Comparison of ENCODE assay signal across 1 cellular context in genomic region chr5:180810210-180811011, GRCh38.
A peak's percentile ranks its signal among the peaks of the same experiment; 100 is the strongest.
TF ChIP-seq lines count a peak whose summit lies in the region.

No MANE protein-coding gene starts in this region.

TF ChIP-seq in HepG2, 621 proteins besides CTCF, POLR2A, EP300 and RAD21 (continued from another document and continues in another):
- TF ChIP-seq, protein P1, sequence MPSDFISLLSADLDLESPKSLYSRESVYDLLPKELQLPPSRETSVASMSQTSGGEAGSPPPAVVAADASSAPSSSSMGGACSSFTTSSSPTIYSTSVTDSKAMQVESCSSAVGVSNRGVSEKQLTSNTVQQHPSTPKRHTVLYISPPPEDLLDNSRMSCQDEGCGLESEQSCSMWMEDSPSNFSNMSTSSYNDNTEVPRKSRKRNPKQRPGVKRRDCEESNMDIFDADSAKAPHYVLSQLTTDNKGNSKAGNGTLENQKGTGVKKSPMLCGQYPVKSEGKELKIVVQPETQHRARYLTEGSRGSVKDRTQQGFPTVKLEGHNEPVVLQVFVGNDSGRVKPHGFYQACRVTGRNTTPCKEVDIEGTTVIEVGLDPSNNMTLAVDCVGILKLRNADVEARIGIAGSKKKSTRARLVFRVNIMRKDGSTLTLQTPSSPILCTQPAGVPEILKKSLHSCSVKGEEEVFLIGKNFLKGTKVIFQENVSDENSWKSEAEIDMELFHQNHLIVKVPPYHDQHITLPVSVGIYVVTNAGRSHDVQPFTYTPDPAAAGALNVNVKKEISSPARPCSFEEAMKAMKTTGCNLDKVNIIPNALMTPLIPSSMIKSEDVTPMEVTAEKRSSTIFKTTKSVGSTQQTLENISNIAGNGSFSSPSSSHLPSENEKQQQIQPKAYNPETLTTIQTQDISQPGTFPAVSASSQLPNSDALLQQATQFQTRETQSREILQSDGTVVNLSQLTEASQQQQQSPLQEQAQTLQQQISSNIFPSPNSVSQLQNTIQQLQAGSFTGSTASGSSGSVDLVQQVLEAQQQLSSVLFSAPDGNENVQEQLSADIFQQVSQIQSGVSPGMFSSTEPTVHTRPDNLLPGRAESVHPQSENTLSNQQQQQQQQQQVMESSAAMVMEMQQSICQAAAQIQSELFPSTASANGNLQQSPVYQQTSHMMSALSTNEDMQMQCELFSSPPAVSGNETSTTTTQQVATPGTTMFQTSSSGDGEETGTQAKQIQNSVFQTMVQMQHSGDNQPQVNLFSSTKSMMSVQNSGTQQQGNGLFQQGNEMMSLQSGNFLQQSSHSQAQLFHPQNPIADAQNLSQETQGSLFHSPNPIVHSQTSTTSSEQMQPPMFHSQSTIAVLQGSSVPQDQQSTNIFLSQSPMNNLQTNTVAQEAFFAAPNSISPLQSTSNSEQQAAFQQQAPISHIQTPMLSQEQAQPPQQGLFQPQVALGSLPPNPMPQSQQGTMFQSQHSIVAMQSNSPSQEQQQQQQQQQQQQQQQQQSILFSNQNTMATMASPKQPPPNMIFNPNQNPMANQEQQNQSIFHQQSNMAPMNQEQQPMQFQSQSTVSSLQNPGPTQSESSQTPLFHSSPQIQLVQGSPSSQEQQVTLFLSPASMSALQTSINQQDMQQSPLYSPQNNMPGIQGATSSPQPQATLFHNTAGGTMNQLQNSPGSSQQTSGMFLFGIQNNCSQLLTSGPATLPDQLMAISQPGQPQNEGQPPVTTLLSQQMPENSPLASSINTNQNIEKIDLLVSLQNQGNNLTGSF (CRISPR knock-in tag; IDR thresholded peaks at IDR 0.05) = 0 out of 2 replicates have a peak, but pooled peaks have one; percentile 51
- TF ChIP-seq ZGPAT (CRISPR knock-in tag; IDR thresholded peaks at IDR 0.05) = peak; percentile 81
- TF ChIP-seq PRMT3 (CRISPR knock-in tag; IDR thresholded peaks at IDR 0.05; ENCODE audit: borderline replicate concordance, low read depth) = no peak
- TF ChIP-seq NKX3-1 (CRISPR knock-in tag; IDR thresholded peaks at IDR 0.05) = no peak
- TF ChIP-seq, protein P2, sequence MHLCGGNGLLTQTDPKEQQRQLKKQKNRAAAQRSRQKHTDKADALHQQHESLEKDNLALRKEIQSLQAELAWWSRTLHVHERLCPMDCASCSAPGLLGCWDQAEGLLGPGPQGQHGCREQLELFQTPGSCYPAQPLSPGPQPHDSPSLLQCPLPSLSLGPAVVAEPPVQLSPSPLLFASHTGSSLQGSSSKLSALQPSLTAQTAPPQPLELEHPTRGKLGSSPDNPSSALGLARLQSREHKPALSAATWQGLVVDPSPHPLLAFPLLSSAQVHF (CRISPR knock-in tag; IDR thresholded peaks at IDR 0.05) = no peak
- no peak for TF ChIP-seq ZNF326 (CRISPR knock-in tag; IDR thresholded peaks at IDR 0.05; ENCODE audit: borderline replicate concordance)
- no peak; the same call in 1 of the 2 replicates for TF ChIP-seq SATB2 (CRISPR knock-in tag; IDR thresholded peaks at IDR 0.05)
- TF ChIP-seq, protein P3, sequence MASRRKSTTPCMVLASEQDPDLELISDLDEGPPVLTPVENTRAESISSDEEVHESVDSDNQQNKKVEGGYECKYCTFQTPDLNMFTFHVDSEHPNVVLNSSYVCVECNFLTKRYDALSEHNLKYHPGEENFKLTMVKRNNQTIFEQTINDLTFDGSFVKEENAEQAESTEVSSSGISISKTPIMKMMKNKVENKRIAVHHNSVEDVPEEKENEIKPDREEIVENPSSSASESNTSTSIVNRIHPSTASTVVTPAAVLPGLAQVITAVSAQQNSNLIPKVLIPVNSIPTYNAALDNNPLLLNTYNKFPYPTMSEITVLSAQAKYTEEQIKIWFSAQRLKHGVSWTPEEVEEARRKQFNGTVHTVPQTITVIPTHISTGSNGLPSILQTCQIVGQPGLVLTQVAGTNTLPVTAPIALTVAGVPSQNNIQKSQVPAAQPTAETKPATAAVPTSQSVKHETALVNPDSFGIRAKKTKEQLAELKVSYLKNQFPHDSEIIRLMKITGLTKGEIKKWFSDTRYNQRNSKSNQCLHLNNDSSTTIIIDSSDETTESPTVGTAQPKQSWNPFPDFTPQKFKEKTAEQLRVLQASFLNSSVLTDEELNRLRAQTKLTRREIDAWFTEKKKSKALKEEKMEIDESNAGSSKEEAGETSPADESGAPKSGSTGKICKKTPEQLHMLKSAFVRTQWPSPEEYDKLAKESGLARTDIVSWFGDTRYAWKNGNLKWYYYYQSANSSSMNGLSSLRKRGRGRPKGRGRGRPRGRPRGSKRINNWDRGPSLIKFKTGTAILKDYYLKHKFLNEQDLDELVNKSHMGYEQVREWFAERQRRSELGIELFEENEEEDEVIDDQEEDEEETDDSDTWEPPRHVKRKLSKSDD (CRISPR knock-in tag; IDR thresholded peaks at IDR 0.05; ENCODE audit: low read depth) = no peak
- TF ChIP-seq SPEN (CRISPR knock-in tag; IDR thresholded peaks at IDR 0.05; ENCODE audit: low read depth) = peak; percentile 65
- TF ChIP-seq BHLHE40 (IDR thresholded peaks at IDR 0.05; ENCODE audit: low read length) = no peak
- TF ChIP-seq, protein P4, sequence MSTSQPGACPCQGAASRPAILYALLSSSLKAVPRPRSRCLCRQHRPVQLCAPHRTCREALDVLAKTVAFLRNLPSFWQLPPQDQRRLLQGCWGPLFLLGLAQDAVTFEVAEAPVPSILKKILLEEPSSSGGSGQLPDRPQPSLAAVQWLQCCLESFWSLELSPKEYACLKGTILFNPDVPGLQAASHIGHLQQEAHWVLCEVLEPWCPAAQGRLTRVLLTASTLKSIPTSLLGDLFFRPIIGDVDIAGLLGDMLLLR (CRISPR knock-in tag; IDR thresholded peaks at IDR 0.05) = peak; percentile 38; the same call in 1 of the 2 replicates
- no peak for TF ChIP-seq EZH2 (conservative IDR thresholded peaks at IDR 0.05; ENCODE audit: low read depth, low read length)
- TF ChIP-seq RBAK (CRISPR knock-in tag; IDR thresholded peaks at IDR 0.05) = no peak
- TF ChIP-seq, protein P5, sequence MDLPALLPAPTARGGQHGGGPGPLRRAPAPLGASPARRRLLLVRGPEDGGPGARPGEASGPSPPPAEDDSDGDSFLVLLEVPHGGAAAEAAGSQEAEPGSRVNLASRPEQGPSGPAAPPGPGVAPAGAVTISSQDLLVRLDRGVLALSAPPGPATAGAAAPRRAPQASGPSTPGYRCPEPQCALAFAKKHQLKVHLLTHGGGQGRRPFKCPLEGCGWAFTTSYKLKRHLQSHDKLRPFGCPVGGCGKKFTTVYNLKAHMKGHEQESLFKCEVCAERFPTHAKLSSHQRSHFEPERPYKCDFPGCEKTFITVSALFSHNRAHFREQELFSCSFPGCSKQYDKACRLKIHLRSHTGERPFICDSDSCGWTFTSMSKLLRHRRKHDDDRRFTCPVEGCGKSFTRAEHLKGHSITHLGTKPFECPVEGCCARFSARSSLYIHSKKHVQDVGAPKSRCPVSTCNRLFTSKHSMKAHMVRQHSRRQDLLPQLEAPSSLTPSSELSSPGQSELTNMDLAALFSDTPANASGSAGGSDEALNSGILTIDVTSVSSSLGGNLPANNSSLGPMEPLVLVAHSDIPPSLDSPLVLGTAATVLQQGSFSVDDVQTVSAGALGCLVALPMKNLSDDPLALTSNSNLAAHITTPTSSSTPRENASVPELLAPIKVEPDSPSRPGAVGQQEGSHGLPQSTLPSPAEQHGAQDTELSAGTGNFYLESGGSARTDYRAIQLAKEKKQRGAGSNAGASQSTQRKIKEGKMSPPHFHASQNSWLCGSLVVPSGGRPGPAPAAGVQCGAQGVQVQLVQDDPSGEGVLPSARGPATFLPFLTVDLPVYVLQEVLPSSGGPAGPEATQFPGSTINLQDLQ (CRISPR knock-in tag; IDR thresholded peaks at IDR 0.05) = no peak; the same call in 1 of the 2 replicates
- TF ChIP-seq MEIS1 (CRISPR knock-in tag; IDR thresholded peaks at IDR 0.05; ENCODE audit: borderline replicate concordance) = peak; percentile 58
- TF ChIP-seq CCAR2 (optimal IDR thresholded peaks at IDR 0.05; ENCODE audit: low read depth, low read length) = peak; percentile 25
- TF ChIP-seq SMAD1 (CRISPR knock-in tag; IDR thresholded peaks at IDR 0.05; ENCODE audit: borderline replicate concordance, low read depth) = peak; percentile 71; the same call in 1 of the 2 replicates
- 0 out of 2 replicates have a peak, but pooled peaks have one; percentile 19 for TF ChIP-seq RARA (CRISPR knock-in tag; IDR thresholded peaks at IDR 0.05)
- no peak for TF ChIP-seq TBL1XR1 (IDR thresholded peaks at IDR 0.05; ENCODE audit: borderline replicate concordance, low read length, partially characterized antibody)
- TF ChIP-seq, protein P6, sequence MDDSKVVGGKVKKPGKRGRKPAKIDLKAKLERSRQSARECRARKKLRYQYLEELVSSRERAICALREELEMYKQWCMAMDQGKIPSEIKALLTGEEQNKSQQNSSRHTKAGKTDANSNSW (CRISPR knock-in tag; IDR thresholded peaks at IDR 0.05; ENCODE audit: borderline replicate concordance) = peak; percentile 26; the same call in 1 of the 2 replicates
- TF ChIP-seq ERF (CRISPR knock-in tag; IDR thresholded peaks at IDR 0.05) = peak; percentile 65; the same call in 1 of the 2 replicates
- TF ChIP-seq ZFP91 (CRISPR knock-in tag; IDR thresholded peaks at IDR 0.05; ENCODE audit: borderline replicate concordance) = peak; percentile 83
- peak; percentile 84; the same call in 1 of the 2 replicates for TF ChIP-seq NFKB2 (CRISPR knock-in tag; IDR thresholded peaks at IDR 0.05; ENCODE audit: borderline replicate concordance)
- no peak for TF ChIP-seq STAT5B (CRISPR knock-in tag; IDR thresholded peaks at IDR 0.05)
- no peak for TF ChIP-seq ZFAT (CRISPR knock-in tag; conservative IDR thresholded peaks at IDR 0.05)
- TF ChIP-seq, protein P7, sequence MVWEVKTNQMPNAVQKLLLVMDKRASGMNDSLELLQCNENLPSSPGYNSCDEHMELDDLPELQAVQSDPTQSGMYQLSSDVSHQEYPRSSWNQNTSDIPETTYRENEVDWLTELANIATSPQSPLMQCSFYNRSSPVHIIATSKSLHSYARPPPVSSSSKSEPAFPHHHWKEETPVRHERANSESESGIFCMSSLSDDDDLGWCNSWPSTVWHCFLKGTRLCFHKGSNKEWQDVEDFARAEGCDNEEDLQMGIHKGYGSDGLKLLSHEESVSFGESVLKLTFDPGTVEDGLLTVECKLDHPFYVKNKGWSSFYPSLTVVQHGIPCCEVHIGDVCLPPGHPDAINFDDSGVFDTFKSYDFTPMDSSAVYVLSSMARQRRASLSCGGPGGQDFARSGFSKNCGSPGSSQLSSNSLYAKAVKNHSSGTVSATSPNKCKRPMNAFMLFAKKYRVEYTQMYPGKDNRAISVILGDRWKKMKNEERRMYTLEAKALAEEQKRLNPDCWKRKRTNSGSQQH (CRISPR knock-in tag; IDR thresholded peaks at IDR 0.05; ENCODE audit: low read depth) = no peak; the same call in 1 of the 2 replicates
- TF ChIP-seq, protein P8, sequence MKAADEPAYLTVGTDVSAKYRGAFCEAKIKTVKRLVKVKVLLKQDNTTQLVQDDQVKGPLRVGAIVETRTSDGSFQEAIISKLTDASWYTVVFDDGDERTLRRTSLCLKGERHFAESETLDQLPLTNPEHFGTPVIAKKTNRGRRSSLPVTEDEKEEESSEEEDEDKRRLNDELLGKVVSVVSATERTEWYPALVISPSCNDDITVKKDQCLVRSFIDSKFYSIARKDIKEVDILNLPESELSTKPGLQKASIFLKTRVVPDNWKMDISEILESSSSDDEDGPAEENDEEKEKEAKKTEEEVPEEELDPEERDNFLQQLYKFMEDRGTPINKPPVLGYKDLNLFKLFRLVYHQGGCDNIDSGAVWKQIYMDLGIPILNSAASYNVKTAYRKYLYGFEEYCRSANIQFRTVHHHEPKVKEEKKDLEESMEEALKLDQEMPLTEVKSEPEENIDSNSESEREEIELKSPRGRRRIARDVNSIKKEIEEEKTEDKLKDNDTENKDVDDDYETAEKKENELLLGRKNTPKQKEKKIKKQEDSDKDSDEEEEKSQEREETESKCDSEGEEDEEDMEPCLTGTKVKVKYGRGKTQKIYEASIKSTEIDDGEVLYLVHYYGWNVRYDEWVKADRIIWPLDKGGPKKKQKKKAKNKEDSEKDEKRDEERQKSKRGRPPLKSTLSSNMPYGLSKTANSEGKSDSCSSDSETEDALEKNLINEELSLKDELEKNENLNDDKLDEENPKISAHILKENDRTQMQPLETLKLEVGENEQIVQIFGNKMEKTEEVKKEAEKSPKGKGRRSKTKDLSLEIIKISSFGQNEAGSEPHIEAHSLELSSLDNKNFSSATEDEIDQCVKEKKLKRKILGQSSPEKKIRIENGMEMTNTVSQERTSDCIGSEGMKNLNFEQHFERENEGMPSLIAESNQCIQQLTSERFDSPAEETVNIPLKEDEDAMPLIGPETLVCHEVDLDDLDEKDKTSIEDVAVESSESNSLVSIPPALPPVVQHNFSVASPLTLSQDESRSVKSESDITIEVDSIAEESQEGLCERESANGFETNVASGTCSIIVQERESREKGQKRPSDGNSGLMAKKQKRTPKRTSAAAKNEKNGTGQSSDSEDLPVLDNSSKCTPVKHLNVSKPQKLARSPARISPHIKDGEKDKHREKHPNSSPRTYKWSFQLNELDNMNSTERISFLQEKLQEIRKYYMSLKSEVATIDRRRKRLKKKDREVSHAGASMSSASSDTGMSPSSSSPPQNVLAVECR (CRISPR knock-in tag; IDR thresholded peaks at IDR 0.05; ENCODE audit: borderline replicate concordance) = peak; percentile 87; the same call in 1 of the 2 replicates
- no peak for TF ChIP-seq ZNF614 (CRISPR knock-in tag; IDR thresholded peaks at IDR 0.05; ENCODE audit: borderline replicate concordance)
- TF ChIP-seq MAF1 (CRISPR knock-in tag; IDR thresholded peaks at IDR 0.05; ENCODE audit: borderline replicate concordance) = no peak
- no peak for TF ChIP-seq FOXA1 (IDR thresholded peaks at IDR 0.05)
- TF ChIP-seq FOXA1 (CRISPR knock-in tag; IDR thresholded peaks at IDR 0.05) = no peak
- TF ChIP-seq KAT7 (CRISPR knock-in tag; IDR thresholded peaks at IDR 0.05; ENCODE audit: borderline replicate concordance) = no peak; the same call in 1 of the 2 replicates
- 0 out of 2 replicates have a peak, but pooled peaks have one; percentile 16 for TF ChIP-seq HOXA9 (CRISPR knock-in tag; IDR thresholded peaks at IDR 0.05; ENCODE audit: borderline replicate concordance)
- peak; percentile 79 for TF ChIP-seq TBX2 (CRISPR knock-in tag; IDR thresholded peaks at IDR 0.05; ENCODE audit: borderline replicate concordance)
- TF ChIP-seq MAFG (CRISPR knock-in tag; IDR thresholded peaks at IDR 0.05) = no peak
- peak; percentile 81; the same call in 1 of the 2 replicates for TF ChIP-seq KMT2B (CRISPR knock-in tag; IDR thresholded peaks at IDR 0.05)
- TF ChIP-seq KDM6A (CRISPR knock-in tag; IDR thresholded peaks at IDR 0.05; ENCODE audit: low read depth) = no peak
- no peak for TF ChIP-seq TOE1 (CRISPR knock-in tag; IDR thresholded peaks at IDR 0.05)
